In the genomic region with DNA sequence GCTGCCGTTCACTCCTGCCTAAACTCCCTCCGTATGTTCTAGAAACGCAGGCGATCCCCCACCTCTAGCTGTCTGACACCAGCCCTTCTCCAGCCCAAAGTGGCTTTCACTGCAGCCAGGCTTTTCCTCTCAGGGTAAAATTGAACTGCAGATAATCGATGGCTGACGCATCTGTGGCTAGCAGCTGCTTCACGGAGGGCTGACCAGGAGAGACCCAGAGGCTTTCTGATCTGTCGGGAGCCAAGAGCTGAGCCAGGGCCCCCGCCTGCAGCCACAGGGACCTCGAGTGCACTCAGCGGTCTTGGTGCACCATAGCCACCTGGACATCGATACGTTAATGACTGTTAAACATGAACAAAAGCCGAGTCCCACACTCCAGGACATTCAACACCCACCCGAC, we compare ENCODE assay signal across 25 cellular contexts.
"Had no signal": no experiment of that assay in that cellular context is flagged by ENCODE, and none has a peak within 500 bp of the region (broad histone marks: within the 10 kb centered on the region; RNA-seq: fewer than 3 reads in every experiment).

No MANE protein-coding gene starts in this region.

- H3K27me3 ChIP-seq: esophagus squamous epithelium, left lung, neutrophil, pancreas, right atrium auricular region, stomach, tibial nerve, upper lobe of left lung had no signal

- H3K27ac ChIP-seq: coronary artery, esophagus squamous epithelium, left lung, neutrophil, pancreas, right atrium auricular region, stomach, thoracic aorta, upper lobe of left lung had no signal

- DNase-seq: dermis blood vessel endothelial cell; effector memory CD8-positive, alpha-beta T cell; erythroblast; esophagus squamous epithelium; foreskin melanocyte; left lung; mesenchymal stem cell; naive B cell; pancreas; stimulated activated CD4-positive, alpha-beta T cell treated with anti-CD3 and anti-CD28 coated beads, Interleukin-12 subunit alpha, Interleukin-12 subunit beta, amount 100 ng/mL, for 4 hours; stimulated activated CD4-positive, alpha-beta T cell treated with anti-CD3 and anti-CD28 coated beads, Interleukin-1b, Interleukin-23, amount 100 ng/mL, for 48 hours; stimulated activated CD4-positive, alpha-beta T cell treated with anti-CD3 and anti-CD28 coated beads, Interleukin-4, amount 100 ng/mL, for 1 hour; stimulated activated CD8-positive, alpha-beta memory T cell treated with anti-CD3 and anti-CD28 coated beads, Interleukin-4, amount 100 ng/mL, for 48 hours; stimulated activated naive CD4-positive, alpha-beta T cell; stomach had no signal

- H3K36me3 ChIP-seq: pancreas, right atrium auricular region, tibial nerve had no signal

- H3K9me3 ChIP-seq: esophagus squamous epithelium, left lung, mucosa of descending colon, neutrophil, pancreas, right atrium auricular region, stomach, thoracic aorta, tibial nerve, upper lobe of left lung had no signal

- H3K4me2 ChIP-seq: smooth muscle cell had no signal

- H3K4me3 ChIP-seq: coronary artery, esophagus squamous epithelium, left lung, mucosa of descending colon, pancreas, right atrium auricular region, smooth muscle cell, stomach, thoracic aorta, tibial nerve, upper lobe of left lung had no signal

- ATAC-seq: effector memory CD8-positive, alpha-beta T cell; left lung; mucosa of descending colon; natural killer cell treated with Interleukin-12 subunit alpha and Interleukin-12 subunit beta and Interleukin-15 and Interleukin-18, amount 100 ng/mL, for 72 hours; pancreas; sciatic nerve had no signal

- H3K4me1 ChIP-seq: esophagus squamous epithelium, left lung, pancreas, right atrium auricular region, stomach, upper lobe of left lung had no signal
